16 cellular contexts compared by ENCODE assay signal in genomic region chr4:141120036-141120593, GRCh38. TPM values are rescaled to one million over a fixed set of nuclear protein-coding genes. Genes with fewer than 3 reads are reported as not detected.
DNase-seq lines count a peak whose midpoint lies in the region; ATAC-seq and TF ChIP-seq lines count a peak whose summit lies in the region.
"Had no signal": no experiment of that assay in that cellular context is flagged by ENCODE, and none has a peak within 500 bp of the region (broad histone marks: within the 10 kb centered on the region; RNA-seq: fewer than 3 reads in every experiment).

No MANE protein-coding gene starts in this region.

- DNase-seq in left ventricle myocardium superior (no peak), heart left ventricle (no peak), SK-N-SH (no peak), NCI-H2081 treated with DMSO at 0.1 percent for 48 hours (lab: John Stamatoyannopoulos, UW) (no peak)
- DNase-seq: C1 segment of cervical spinal cord; Calu3; CD4-positive, alpha-beta memory T cell; COR-L47; DMS53; DMS79 treated with DMSO at 0.1 percent for 48 hours; GF-D8; GOT3; HFFc6 had no signal

- POLR2A ChIA-PET in SK-N-SH (lab: Yijun Ruan, JAX) = interaction anchor here (1.2 kb wide), 1 partner anchor 11 kb away, joined by 3 read pairs; no protein-coding TSS in a partner anchor

- H3K27me3 ChIP-seq in heart left ventricle (no peaks in the 10 kb centered on the region), SK-N-SH (ENCODE audit: insufficient read depth) (no peaks in the 10 kb centered on the region)

- H3K4me3 ChIP-seq in heart left ventricle = no peak overlapping the region
- H3K4me3 ChIP-seq in SK-N-SH (ENCODE audit: low read depth in 2 of 2, low read length in 1 of 2) = no peak overlapping the region
- H3K4me3 ChIP-seq: HAP-1 had no signal

- CTCF ChIA-PET in SK-N-SH (lab: Yijun Ruan, JAX) = interaction anchor here (0.8 to 1.3 kb wide), 2 partner anchors 11 kb away, joined by 3 to 5 read pairs; no protein-coding TSS in a partner anchor

- peak in 1 of 2 experiments; percentile 32; a peak in 1 of 4 replicates for TF ChIP-seq EP300 in SK-N-SH (IDR thresholded peaks at IDR 0.05; ENCODE audit: borderline replicate concordance in 1 of 2, low read depth in 1 of 2, low read length in 1 of 2)

- peak overlapping the region in 1 of 12 donors; percentile 7 for H3K27ac ChIP-seq in heart left ventricle
- H3K27ac ChIP-seq in SK-N-SH (ENCODE audit: low read depth in 2 of 2, low read length in 1 of 2) = no peak overlapping the region

- no peak overlapping the region for H2AFZ ChIP-seq in SK-N-SH (ENCODE audit: low read depth)

- WGBS in heart left ventricle, 4 donors = 56 to 64% (median 59%) methylated on average over 5 of the region's 5 CpGs
- WGBS in SK-N-SH (ENCODE audit: low lambda C conversion rate) = 71% methylated on average over 5 of the region's 5 CpGs

- no peak overlapping the region for H3K4me2 ChIP-seq in SK-N-SH

- H3K36me3 ChIP-seq in heart left ventricle (peaks cover 0 to 4% (median 0%) of the 10 kb centered on the region in 9 donors), SK-N-SH (replicated peaks in 1 of 2; ENCODE audit: control insufficient read depth in 1 of 2, insufficient read depth in 2 of 2, low read length in 1 of 2) (peaks cover 5 to 19% of the 10 kb centered on the region in 2 experiments)
- H3K36me3 ChIP-seq: HAP-1 had no signal

- H3F3A ChIP-seq in SK-N-SH (replicated peaks; ENCODE audit: insufficient read depth) = no peaks in the 10 kb centered on the region

- ATAC-seq in left ventricle myocardium superior (peak; percentile 49), heart left ventricle (no peak), SK-N-SH treated with all-trans-retinoic acid at 6 μM for 48 hours (no peak), HG03460 (IDR thresholded peaks at IDR 0.05; ENCODE audit: unreplicated experiment) (no peak)

- TF ChIP-seq CTCF in heart left ventricle (IDR thresholded peaks at IDR 0.05) (no peak), SK-N-SH (IDR thresholded peaks at IDR 0.05) (no peak)

- intact Hi-C loops in left ventricle myocardium superior (cut with micrococcal nuclease) (loop anchor here (10.0 kb wide), 1 partner anchor 115 kb away; no protein-coding TSS in a partner anchor), heart left ventricle (cut with DNase I) (no loop called here)

- no peaks in the 10 kb centered on the region for H3K9me2 ChIP-seq in SK-N-SH

- peaks cover 19% of the 10 kb centered on the region for H4K20me1 ChIP-seq in SK-N-SH (ENCODE audit: insufficient read depth)

- TF ChIP-seq POLR2A in heart left ventricle (IDR thresholded peaks at IDR 0.05) = no peak

- H3K4me1 ChIP-seq in heart left ventricle (peaks cover 0 to 38% (median 0%) of the 10 kb centered on the region in 12 donors), SK-N-SH (ENCODE audit: control insufficient read depth in 1 of 2, insufficient read depth in 2 of 2, low read depth in 1 of 2, low read length in 1 of 2) (peaks cover under 1 to 28% of the 10 kb centered on the region in 2 experiments; a peak in 3 of 4 replicates)
- H3K4me1 ChIP-seq: HAP-1 had no signal

- H3K9me3 ChIP-seq in heart left ventricle = peaks cover 0 to 19% (median 0%) of the 10 kb centered on the region in 12 donors
- no peaks in the 10 kb centered on the region; the same call in 1 of the 2 replicates for H3K9me3 ChIP-seq in SK-N-SH

- TF ChIP-seq RAD21 in SK-N-SH (IDR thresholded peaks at IDR 0.05; ENCODE audit: low read length) = no peak

- H3K9ac ChIP-seq in SK-N-SH = no peak overlapping the region

- peaks cover 100% of the 10 kb centered on the region for H3K79me2 ChIP-seq in SK-N-SH (ENCODE audit: insufficient read depth)

TF ChIP-seq in SK-N-SH, 30 proteins besides CTCF, POLR2A, EP300 and RAD21:
- TF ChIP-seq EZH2phosphoT487 (IDR thresholded peaks at IDR 0.05; ENCODE audit: borderline replicate concordance, low read depth) (no peak), RFX5 (IDR thresholded peaks at IDR 0.05; ENCODE audit: low read length) (0 out of 2 replicates have a peak, but pooled peaks have one; percentile 35), POLR2AphosphoS5 (IDR thresholded peaks at IDR 0.05; ENCODE audit: low read depth, low read length) (no peak), PBX3 (IDR thresholded peaks at IDR 0.05) (no peak), RCOR1 (IDR thresholded peaks at IDR 0.05; ENCODE audit: low read length) (peak; percentile 69; the same call in 1 of the 2 replicates), IRF3 (IDR thresholded peaks at IDR 0.05; ENCODE audit: low read depth, low read length) (no peak)

TF ChIP-seq in SK-N-SH treated with all-trans-retinoic acid at 6 μM for 48 hours, 23 proteins besides CTCF, POLR2A, EP300 and RAD21:
- TF ChIP-seq ESRRG (CRISPR knock-in tag; IDR thresholded peaks at IDR 0.05) = no peak
- peak; percentile 31; the same call in 1 of the 2 replicates for TF ChIP-seq TSHZ2 (CRISPR knock-in tag; IDR thresholded peaks at IDR 0.05)
- no peak for TF ChIP-seq ZC3H10 (CRISPR knock-in tag; IDR thresholded peaks at IDR 0.05)
- peak; percentile 41; the same call in 1 of the 2 replicates for TF ChIP-seq ISL1 (CRISPR knock-in tag; IDR thresholded peaks at IDR 0.05)
- TF ChIP-seq ARNTL (CRISPR knock-in tag; IDR thresholded peaks at IDR 0.05; ENCODE audit: borderline replicate concordance, low read depth) = no peak
- TF ChIP-seq TOX (CRISPR knock-in tag; IDR thresholded peaks at IDR 0.05; ENCODE audit: borderline replicate concordance) = no peak
- TF ChIP-seq PPARA (CRISPR knock-in tag; IDR thresholded peaks at IDR 0.05; ENCODE audit: borderline replicate concordance) = no peak
- no peak for TF ChIP-seq BACH2 (CRISPR knock-in tag; IDR thresholded peaks at IDR 0.05; ENCODE audit: borderline replicate concordance)
- TF ChIP-seq TCF4 (CRISPR knock-in tag; IDR thresholded peaks at IDR 0.05; ENCODE audit: borderline replicate concordance) = peak; percentile 76
- TF ChIP-seq CSDC2 (CRISPR knock-in tag; IDR thresholded peaks at IDR 0.05) = no peak

RNA-seq across cellular contexts. Expression of gene RNF150, which starts 13.2 kb away (rescaled TPM):
- 57.1 TPM for total RNA-seq in left ventricle myocardium superior
- total RNA-seq in heart left ventricle = 100 to 1,000 TPM in 3 of 9 donors, 10 to 100 TPM in 6; 52.0 to 146 (median 73.3) TPM
- polyA plus RNA-seq in heart left ventricle = 10 to 100 TPM; 11.9 to 55.9 TPM
- polyA plus RNA-seq in SK-N-SH (2012; rRNA removed) = 5.8 and 8.8 TPM in 2 replicates
- polyA plus RNA-seq in SK-N-SH (2012; cell fraction: cytosol; rRNA removed) = 7.7 and 8.0 TPM in 2 replicates
- polyA plus RNA-seq in SK-N-SH (2012; cell fraction: nucleus; rRNA removed) = 17.7 and 23.3 TPM in 2 replicates
- total RNA-seq: CD4-positive, alpha-beta memory T cell had no signal
- polyA plus RNA-seq: CD4-positive, alpha-beta memory T cell had no signal
